In the genomic region with DNA sequence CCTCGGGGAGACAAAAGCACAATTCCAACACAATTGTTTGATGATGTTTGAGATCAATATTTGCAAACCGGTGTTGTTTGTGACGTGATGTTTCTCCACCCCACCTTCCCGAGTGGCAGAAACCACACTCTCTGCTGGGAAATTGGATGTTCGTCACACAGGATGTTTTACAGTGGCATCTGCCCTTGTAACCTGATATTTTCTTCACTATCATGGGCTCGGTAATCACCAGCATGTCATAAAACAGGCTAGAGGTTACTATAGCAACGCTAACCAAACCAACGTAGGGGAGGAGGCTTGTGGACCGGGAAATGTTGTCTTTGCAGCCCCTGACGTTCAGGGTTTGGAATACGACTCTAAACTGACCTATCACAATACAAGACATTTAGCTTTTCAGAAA, we compare ENCODE assay signal across 10 cellular contexts.
DNase-seq lines count a peak whose midpoint lies in the region; ATAC-seq and FAIRE-seq lines count a peak whose summit lies in the region.
"Had no signal": no experiment of that assay in that cellular context is flagged by ENCODE, and none has a peak within 500 bp of the region (broad histone marks: within the 10 kb centered on the region; RNA-seq: fewer than 3 reads in every experiment).

No MANE protein-coding gene starts in this region.

- H3K4me3 Mint-ChIP-seq in activated CD4-positive, alpha-beta T cell treated with anti-CD3 and anti-CD28 coated beads, Interleukin-2, amount 10 ng/mL, durations not matched to agents 7 days and 5 days, result no peak overlapping the region
- H3K4me3 Mint-ChIP-seq: activated T-cell treated with anti-CD3 and anti-CD28 coated beads, Interleukin-2, amount 50 U/mL, for 72 hours; dendritic cell treated with granulocyte-macrophage colony-stimulating factor and Interleukin-4, amounts not matched to agents 40 ng/mL and 50 ng/mL, for 4 days had no signal

- no peak overlapping the region for H3K27ac Mint-ChIP-seq in activated CD4-positive, alpha-beta T cell treated with anti-CD3 and anti-CD28 coated beads, Interleukin-2, amount 10 ng/mL, durations not matched to agents 7 days and 5 days
- H3K27ac Mint-ChIP-seq: activated T-cell treated with anti-CD3 and anti-CD28 coated beads, Interleukin-2, amount 50 U/mL, for 72 hours; dendritic cell treated with granulocyte-macrophage colony-stimulating factor and Interleukin-4, amounts not matched to agents 40 ng/mL and 50 ng/mL, for 4 days had no signal

- no peaks in the 10 kb centered on the region for H3K36me3 Mint-ChIP-seq in activated CD4-positive, alpha-beta T cell treated with anti-CD3 and anti-CD28 coated beads, Interleukin-2, amount 10 ng/mL, durations not matched to agents 7 days and 5 days (ENCODE audit: low read depth)

- H3K27me3 Mint-ChIP-seq in activated CD4-positive, alpha-beta T cell treated with anti-CD3 and anti-CD28 coated beads, Interleukin-2, amount 10 ng/mL, durations not matched to agents 7 days and 5 days, result peaks cover 4% of the 10 kb centered on the region

- CTCF ChIA-PET in activated CD4-positive, alpha-beta T cell treated with anti-CD3 and anti-CD28 coated beads, Interleukin-2, amount 10 ng/mL, durations not matched to agents 7 days and 5 days (lab: Charles Lee), result no interaction called here

- no peak for FAIRE-seq in frontal cortex (lab: Jason Lieb, UNC)

- ATAC-seq in HG02973 (IDR thresholded peaks at IDR 0.05; ENCODE audit: unreplicated experiment), result no peak
- ATAC-seq: activated T-cell treated with anti-CD3 and anti-CD28 coated beads, Interleukin-2, amount 50 U/mL, for 72 hours had no signal

- POLR2A ChIA-PET in activated CD4-positive, alpha-beta T cell treated with anti-CD3 and anti-CD28 coated beads, Interleukin-2, amount 10 ng/mL, durations not matched to agents 7 days and 5 days (lab: Charles Lee), result no interaction called here

- DNase-seq in AG20443 (ENCODE audit: low spot score), result peak; percentile 27
- peak; percentile 76 for DNase-seq in NCI-H1436 (lab: John Stamatoyannopoulos, UW)
- DNase-seq in RPMI7951 (ENCODE audit: low read depth), result peak; percentile 4
- DNase-seq in iris pigment epithelial cell (ENCODE audit: low read depth), result peak; percentile 97
- DNase-seq in frontal cortex (ENCODE audit: low spot score in 2 of 2), result no peak
- no peak for DNase-seq in activated CD4-positive, alpha-beta T cell treated with anti-CD3 and anti-CD28 coated beads for 48 hours
- DNase-seq in activated CD4-positive, alpha-beta T cell treated with anti-CD3 and anti-CD28 coated beads, Interleukin-2, amount 10 ng/mL, durations not matched to agents 7 days and 5 days, result no peak
- DNase-seq: activated T-cell treated with anti-CD3 and anti-CD28 coated beads, Interleukin-2, amount 50 U/mL, for 72 hours had no signal

- no peaks in the 10 kb centered on the region for H3K9me3 Mint-ChIP-seq in activated CD4-positive, alpha-beta T cell treated with anti-CD3 and anti-CD28 coated beads, Interleukin-2, amount 10 ng/mL, durations not matched to agents 7 days and 5 days
- H3K9me3 Mint-ChIP-seq: activated T-cell treated with anti-CD3 and anti-CD28 coated beads, Interleukin-2, amount 50 U/mL, for 72 hours; dendritic cell treated with granulocyte-macrophage colony-stimulating factor and Interleukin-4, amounts not matched to agents 40 ng/mL and 50 ng/mL, for 4 days had no signal

- H3K4me1 Mint-ChIP-seq in activated CD4-positive, alpha-beta T cell treated with anti-CD3 and anti-CD28 coated beads, Interleukin-2, amount 10 ng/mL, durations not matched to agents 7 days and 5 days, result no peaks in the 10 kb centered on the region

Comparison
In these comparisons a context has a peak if more than half of its experiments do, and no peak if none do; other contexts are left out.
1. DNase-seq: peak in AG20443 (single experiment), NCI-H1436 (single experiment), RPMI7951 (single experiment) and iris pigment epithelial cell (single experiment); none in frontal cortex (0 of 2), activated CD4-positive, alpha-beta T cell treated with anti-CD3 and anti-CD28 coated beads for 48 hours (single experiment) and activated CD4-positive, alpha-beta T cell treated with anti-CD3 and anti-CD28 coated beads, Interleukin-2, amount 10 ng/mL, durations not matched to agents 7 days and 5 days (single experiment).